20 cellular contexts compared by ENCODE assay signal in genomic region chr20:24653306-24653705, GRCh38.
A peak's percentile ranks its signal among the peaks of the same experiment; 100 is the strongest.
DNase-seq lines count a peak whose midpoint lies in the region; ATAC-seq and TF ChIP-seq lines count a peak whose summit lies in the region.
"Had no signal": no experiment of that assay in that cellular context is flagged by ENCODE, and none has a peak within 500 bp of the region (broad histone marks: within the 10 kb centered on the region; RNA-seq: fewer than 3 reads in every experiment).

No MANE protein-coding gene starts in this region.

- H3K9me3 Mint-ChIP-seq in MCF 10A (ENCODE audit: unreplicated experiment): peaks cover 22% of the 10 kb centered on the region
- no peaks in the 10 kb centered on the region for H3K9me3 Mint-ChIP-seq in naive thymus-derived CD8-positive, alpha-beta T cell
- H3K9me3 Mint-ChIP-seq: activated T-helper 2 cell treated with anti-CD3 and anti-CD28 coated beads, Interferon-gamma antibody, Interleukin-2, Interleukin-4, amounts not matched to agents 10 μg/mL and 5 μg/mL and 100 μg/mL, durations not matched to agents 14 hours and 24 hours and 36 hours; CD4-positive, alpha-beta T cell; effector memory CD8-positive, alpha-beta T cell; IgD-negative memory B cell; memory B cell; neural crest cell had no signal

- H3K4me1 ChIP-seq in breast epithelium (no peaks in the 10 kb centered on the region), hepatocyte (ENCODE audit: insufficient read depth) (peaks cover 22% of the 10 kb centered on the region), spleen (no peaks in the 10 kb centered on the region)

- no peaks in the 10 kb centered on the region for H3K36me3 Mint-ChIP-seq in MCF 10A (ENCODE audit: insufficient read depth, unreplicated experiment)
- H3K36me3 Mint-ChIP-seq in naive thymus-derived CD8-positive, alpha-beta T cell: no peaks in the 10 kb centered on the region
- H3K36me3 Mint-ChIP-seq: memory B cell had no signal

- no TSS peak for BruUV-seq in MCF 10A (replicated peaks; lab: Mats Ljungman, UMichigan)

- H3K27ac ChIP-seq in breast epithelium (no peak overlapping the region), hepatocyte (peak overlapping the region; percentile 68), spleen (no peak overlapping the region)

- TF ChIP-seq POLR2A in breast epithelium (IDR thresholded peaks at IDR 0.05): no peak
- no peak for TF ChIP-seq POLR2A in spleen (IDR thresholded peaks at IDR 0.05)

- H3K27ac Mint-ChIP-seq in MCF 10A (ENCODE audit: low read depth, unreplicated experiment): no peak overlapping the region
- H3K27ac Mint-ChIP-seq in naive thymus-derived CD8-positive, alpha-beta T cell: peak overlapping the region in 1 of 10 donors; percentile 50
- H3K27ac Mint-ChIP-seq: activated T-helper 2 cell treated with anti-CD3 and anti-CD28 coated beads, Interferon-gamma antibody, Interleukin-2, Interleukin-4, amounts not matched to agents 10 μg/mL and 5 μg/mL and 100 μg/mL, durations not matched to agents 14 hours and 24 hours and 36 hours; CD4-positive, alpha-beta T cell; effector memory CD8-positive, alpha-beta T cell; IgD-negative memory B cell; memory B cell had no signal

- intact Hi-C loops in MCF 10A (cut with micrococcal nuclease): no loop called here
- intact Hi-C loops in breast epithelium (cut with DNase I; ENCODE audit: low total_unique reads): no loop called here
- intact Hi-C loops in spleen (cut with DNase I; ENCODE audit: low total_unique reads): no loop called here

- no peaks in the 10 kb centered on the region for H3K4me1 Mint-ChIP-seq in MCF 10A (ENCODE audit: insufficient read depth, unreplicated experiment)
- peaks cover 2 to 6% (median 3%) of the 10 kb centered on the region in 4 donors for H3K4me1 Mint-ChIP-seq in naive thymus-derived CD8-positive, alpha-beta T cell
- H3K4me1 Mint-ChIP-seq: neural crest cell had no signal

- no peaks in the 10 kb centered on the region for H3K36me3 ChIP-seq in breast epithelium
- H3K36me3 ChIP-seq in hepatocyte (replicated peaks; ENCODE audit: insufficient read depth, low read depth): no peaks in the 10 kb centered on the region
- no peaks in the 10 kb centered on the region for H3K36me3 ChIP-seq in spleen

- H3K27me3 Mint-ChIP-seq in MCF 10A (ENCODE audit: insufficient read depth, unreplicated experiment): no peaks in the 10 kb centered on the region
- H3K27me3 Mint-ChIP-seq in naive thymus-derived CD8-positive, alpha-beta T cell: peaks cover 0 to 2% (median 0%) of the 10 kb centered on the region in 5 donors
- H3K27me3 Mint-ChIP-seq: CD4-positive, alpha-beta T cell had no signal

- WGBS in hepatocyte (ENCODE audit: low lambda C conversion rate, missing lambda C conversion rate): 47% methylated on average over 5 of the region's 5 CpGs
- WGBS in spleen, 5 donors: 77 to 96% (median 90%) methylated on average over 4 to 5 of the region's 5 CpGs

- no peak for ATAC-seq in naive thymus-derived CD8-positive, alpha-beta T cell
- ATAC-seq: effector memory CD8-positive, alpha-beta T cell; stimulated activated naive CD8-positive, alpha-beta T cell treated with anti-CD3 and anti-CD28 coated beads, Interleukin-15, Interleukin-2, amounts not matched to agents 100 U/mL and 50 U/mL, for 24 hours had no signal

- H3K9me2 ChIP-seq in hepatocyte (replicated peaks; ENCODE audit: insufficient read depth): no peaks in the 10 kb centered on the region

- H4K20me1 ChIP-seq in hepatocyte (ENCODE audit: insufficient read depth, poor library complexity, severe bottlenecking): no peaks in the 10 kb centered on the region

- H3K9me3 ChIP-seq in breast epithelium (no peaks in the 10 kb centered on the region), hepatocyte (ENCODE audit: low read depth) (no peaks in the 10 kb centered on the region), spleen (no peaks in the 10 kb centered on the region)

- no peak overlapping the region for H2AFZ ChIP-seq in hepatocyte

- no peak overlapping the region for H3K4me3 Mint-ChIP-seq in MCF 10A (ENCODE audit: unreplicated experiment)
- no peak overlapping the region for H3K4me3 Mint-ChIP-seq in naive thymus-derived CD8-positive, alpha-beta T cell
- H3K4me3 Mint-ChIP-seq: CD4-positive, alpha-beta T cell; effector memory CD8-positive, alpha-beta T cell; IgD-negative memory B cell; memory B cell; neural crest cell had no signal

- CTCF ChIA-PET in MCF 10A (lab: Yijun Ruan, JAX): no interaction called here

- TF ChIP-seq CTCF in MCF 10A (IDR thresholded peaks at IDR 0.05; ENCODE audit: unreplicated experiment) (no peak), breast epithelium (IDR thresholded peaks at IDR 0.05) (no peak), hepatocyte (IDR thresholded peaks at IDR 0.05; ENCODE audit: poor library complexity) (no peak), spleen (IDR thresholded peaks at IDR 0.05 in 8 of 11, conservative IDR thresholded peaks at IDR 0.05 in 3 of 11) (no peak)

- H3K27me3 ChIP-seq in breast epithelium (peaks cover 0 to 4% of the 10 kb centered on the region in 2 donors), hepatocyte (no peaks in the 10 kb centered on the region), spleen (replicated peaks in 1 of 7) (peaks cover 0 to 2% (median 0%) of the 10 kb centered on the region in 7 donors)

- POLR2A ChIA-PET in MCF 10A (lab: Yijun Ruan, JAX): no interaction called here
- POLR2A ChIA-PET in naive thymus-derived CD8-positive, alpha-beta T cell (lab: Charles Lee): no interaction called here

- no peak overlapping the region for H3K4me3 ChIP-seq in breast epithelium
- H3K4me3 ChIP-seq in hepatocyte: no peak overlapping the region
- no peak overlapping the region for H3K4me3 ChIP-seq in spleen

- DNase-seq in MCF 10A (ENCODE audit: unreplicated experiment): peak; percentile 35
- no peak for DNase-seq in breast epithelium (ENCODE audit: low spot score in 2 of 2)
- DNase-seq in RKO (ENCODE audit: low spot score): peak; percentile 6
- peak; percentile 68 for DNase-seq in hepatocyte (ENCODE audit: low spot score)
- peak; percentile 56 for DNase-seq in spleen
- DNase-seq in naive thymus-derived CD8-positive, alpha-beta T cell: no peak
- no peak for DNase-seq in GM03348 (ENCODE audit: low spot score)
- no peak for DNase-seq in medulla oblongata (ENCODE audit: extremely low spot score)
- DNase-seq: amygdala; CD4-positive, alpha-beta T cell; effector memory CD8-positive, alpha-beta T cell; MV-4-11; NCI-H2029 treated with DMSO at 0.1 percent for 48 hours; SHP77 treated with DMSO at 0.1 percent for 48 hours; stimulated activated naive CD8-positive, alpha-beta T cell treated with anti-CD3 and anti-CD28 coated beads, Interleukin-15, Interleukin-2, amounts not matched to agents 100 U/mL and 50 U/mL, for 24 hours; T-helper 2 cell had no signal

- no peaks in the 10 kb centered on the region for H3K79me2 ChIP-seq in hepatocyte

- peak overlapping the region; percentile 36 for H3K4me2 ChIP-seq in hepatocyte

Comparison
In these comparisons a context has a peak if more than half of its experiments do, and no peak if none do; other contexts are left out.
1. DNase-seq: peak in MCF 10A (single experiment), RKO (single experiment), hepatocyte (single experiment) and spleen (single experiment); none in breast epithelium (0 of 2), naive thymus-derived CD8-positive, alpha-beta T cell (0 of 10), GM03348 (single experiment) and medulla oblongata (single experiment).